ENCODE assay signal across 11 cellular contexts in genomic region chr7:3754488-3755365, GRCh38.
A peak's percentile ranks its signal among the peaks of the same experiment; 100 is the strongest.
DNase-seq lines count a peak whose midpoint lies in the region; ATAC-seq and TF ChIP-seq lines count a peak whose summit lies in the region.
"Had no signal": no experiment of that assay in that cellular context is flagged by ENCODE, and none has a peak within 500 bp of the region (broad histone marks: within the 10 kb centered on the region; RNA-seq: fewer than 3 reads in every experiment).

No MANE protein-coding gene starts in this region.

- no peak for TF ChIP-seq CTCF in testis (IDR thresholded peaks at IDR 0.05)

- H3K27ac ChIP-seq in iPS-18a (ENCODE audit: low read length) (no peak overlapping the region), testis (no peak overlapping the region)
- H3K27ac ChIP-seq: 22Rv1 had no signal

- DNase-seq in NCI-H1436 (lab: John Stamatoyannopoulos, UW) (peak; percentile 17), NCI-H1436 treated with DMSO at 0.1 percent for 48 hours (lab: John Stamatoyannopoulos, UW) (no peak), amygdala (lab: John Stamatoyannopoulos, UW) (peak in 55 of 56 donors; percentile 18 to 89 (median 67)), testis (peak; percentile 27), hepatic stellate cell (ENCODE audit: low spot score) (no peak)
- no peak for DNase-seq in NK-92 treated with Interleukin-12 subunit alpha and Interleukin-12 subunit beta, amount 100 ng/mL, for 24 hours (lab: John Stamatoyannopoulos, UW)
- DNase-seq: activated T-cell treated with anti-CD3 and anti-CD28 coated beads, Interleukin-2, amount 50 U/mL, for 24 hours had no signal

- H3K9me3 ChIP-seq in iPS-18a (ENCODE audit: control insufficient read depth, low read depth, low read length) (no peaks in the 10 kb centered on the region), testis (no peaks in the 10 kb centered on the region)

- TF ChIP-seq POLR2A in testis (IDR thresholded peaks at IDR 0.05), result no peak

- H3K4me3 ChIP-seq in iPS-18a (ENCODE audit: low read length) (peak overlapping the region; percentile 19), testis (no peak overlapping the region)
- H3K4me3 ChIP-seq: skin epidermis had no signal

- WGBS in testis, 2 donors, result 49 to 53% methylated on average over 16 of the region's 16 CpGs

- peaks cover 21% of the 10 kb centered on the region for H3K4me1 ChIP-seq in iPS-18a (ENCODE audit: control insufficient read depth, low read depth, low read length)
- H3K4me1 ChIP-seq in testis, result peaks cover 3% of the 10 kb centered on the region

- intact Hi-C loops in testis (cut with DNase I; ENCODE audit: low total_unique reads), result no loop called here

- ATAC-seq in GM21717 (IDR thresholded peaks at IDR 0.05; ENCODE audit: unreplicated experiment), result no peak

- H3K36me3 ChIP-seq in iPS-18a (ENCODE audit: control insufficient read depth, low read depth, low read length), result no peaks in the 10 kb centered on the region
- no peaks in the 10 kb centered on the region for H3K36me3 ChIP-seq in testis (ENCODE audit: low read depth, missing control alignments)

- no peak overlapping the region for H3K9ac ChIP-seq in iPS-18a (ENCODE audit: low read length)

- H3K27me3 ChIP-seq in iPS-18a (ENCODE audit: control insufficient read depth, insufficient read depth, low read length), result no peaks in the 10 kb centered on the region
- no peaks in the 10 kb centered on the region for H3K27me3 ChIP-seq in testis

Comparison
In these comparisons a context has a peak if more than half of its experiments do, and no peak if none do; other contexts are left out.
1. DNase-seq: peak in NCI-H1436 (single experiment), amygdala (55 of 56) and testis (single experiment); none in NCI-H1436 treated with DMSO at 0.1 percent for 48 hours (single experiment), NK-92 treated with Interleukin-12 subunit alpha and Interleukin-12 subunit beta, amount 100 ng/mL, for 24 hours (single experiment) and hepatic stellate cell (single experiment).